Comparison of ENCODE assay signal across 14 cellular contexts in genomic region chr5:160792281-160792680, GRCh38. TPM values are rescaled to one million over a fixed set of nuclear protein-coding genes. Genes with fewer than 3 reads are reported as not detected.
DNase-seq lines count a peak whose midpoint lies in the region; ATAC-seq and TF ChIP-seq lines count a peak whose summit lies in the region.
"Had no signal": no experiment of that assay in that cellular context is flagged by ENCODE, and none has a peak within 500 bp of the region (broad histone marks: within the 10 kb centered on the region; RNA-seq: fewer than 3 reads in every experiment).

No MANE protein-coding gene starts in this region.

- H2AFZ ChIP-seq in PC-3 (ENCODE audit: low read length): no peak overlapping the region

- POLR2A ChIA-PET in PC-3 (lab: Charles Lee; ENCODE audit: unreplicated experiment): no interaction called here

- H3K27ac ChIP-seq in PC-3 (ENCODE audit: low read length) (no peak overlapping the region), upper lobe of right lung (no peak overlapping the region), brain microvascular endothelial cell (no peak overlapping the region), tibial artery (no peak overlapping the region)

- ATAC-seq in PC-3 (no peak), upper lobe of right lung (peak; percentile 63)

- H3K27me3 ChIP-seq in PC-3 (ENCODE audit: low read length) (no peaks in the 10 kb centered on the region), upper lobe of right lung (no peaks in the 10 kb centered on the region), brain microvascular endothelial cell (replicated peaks) (no peaks in the 10 kb centered on the region), tibial artery (no peaks in the 10 kb centered on the region)
- H3K27me3 ChIP-seq: BLaER1 treated with 17β-estradiol and CSF1 and Interleukin-3, amounts not matched to agents 10 nM and 100 nM had no signal

- in situ Hi-C loops in brain microvascular endothelial cell (cut with HindIII; ENCODE audit: low pct_ligation_motif_present, low sequenced_read_pairs): no loop called here

- no peak for TF ChIP-seq CTCF in PC-3 (conservative IDR thresholded peaks at IDR 0.05; ENCODE audit: low read depth, low read length)
- no peak for TF ChIP-seq CTCF in upper lobe of right lung (IDR thresholded peaks at IDR 0.05)
- TF ChIP-seq CTCF in brain microvascular endothelial cell (IDR thresholded peaks at IDR 0.05; ENCODE audit: low read depth, low read length, missing control alignments): no peak
- no peak for TF ChIP-seq CTCF in tibial artery (IDR thresholded peaks at IDR 0.05)

- BruUV-seq in PC-3 (replicated peaks; lab: Mats Ljungman, UMichigan): no TSS peak

- no peaks in the 10 kb centered on the region for H3F3A ChIP-seq in PC-3 (ENCODE audit: low read length, unreplicated experiment)

- DNase-seq in NCI-H2029 (lab: John Stamatoyannopoulos, UW) (peak; percentile 30), NCI-H2029 treated with DMSO at 0.1 percent for 48 hours (lab: John Stamatoyannopoulos, UW) (no peak), PC-3 (peak; percentile 5), kidney tubule cell (ENCODE audit: low spot score) (peak; percentile 77), upper lobe of right lung (no peak), brain microvascular endothelial cell (no peak), tibial artery (no peak), DMS114 treated with DMSO at 0.1 percent for 48 hours (lab: John Stamatoyannopoulos, UW; ENCODE audit: unreplicated experiment) (no peak)
- DNase-seq: 8988T, IMR-90, NCI-H1930, NCI-H510A treated with DMSO at 0.1 percent for 48 hours had no signal

- intact Hi-C loops in PC-3 (cut with micrococcal nuclease) (no loop called here), upper lobe of right lung (cut with DNase I) (no loop called here), tibial artery (cut with DNase I; ENCODE audit: low total_unique reads) (no loop called here)

- no peaks in the 10 kb centered on the region for H3K9me3 ChIP-seq in PC-3 (ENCODE audit: low read length)
- H3K9me3 ChIP-seq in upper lobe of right lung: no peaks in the 10 kb centered on the region
- no peaks in the 10 kb centered on the region for H3K9me3 ChIP-seq in tibial artery
- H3K9me3 ChIP-seq: HAP-1 had no signal

- H3K4me1 ChIP-seq in PC-3 (ENCODE audit: insufficient read depth, low read length) (no peaks in the 10 kb centered on the region), upper lobe of right lung (no peaks in the 10 kb centered on the region), tibial artery (no peaks in the 10 kb centered on the region)
- H3K4me1 ChIP-seq: HAP-1 had no signal

- no peaks in the 10 kb centered on the region for H3K79me2 ChIP-seq in PC-3 (ENCODE audit: low read length)

- H3K9ac ChIP-seq in PC-3 (ENCODE audit: low read length): no peak overlapping the region
- H3K9ac ChIP-seq: BLaER1 treated with 17β-estradiol and CSF1 and Interleukin-3, amounts not matched to agents 10 nM and 100 nM had no signal

- H3K9me2 ChIP-seq in PC-3 (replicated peaks; ENCODE audit: low read length): no peaks in the 10 kb centered on the region

- H3K4me2 ChIP-seq in PC-3 (ENCODE audit: low read length): no peak overlapping the region
- H3K4me2 ChIP-seq: BLaER1 treated with 17β-estradiol and CSF1 and Interleukin-3, amounts not matched to agents 10 nM and 100 nM had no signal

- H3K4me3 ChIP-seq in PC-3 (ENCODE audit: low read length) (no peak overlapping the region), upper lobe of right lung (no peak overlapping the region), brain microvascular endothelial cell (ENCODE audit: low read depth, low read length) (no peak overlapping the region), tibial artery (no peak overlapping the region)
- H3K4me3 ChIP-seq: BLaER1 treated with 17β-estradiol and CSF1 and Interleukin-3, amounts not matched to agents 10 nM and 100 nM; HAP-1 had no signal

- no peaks in the 10 kb centered on the region for H3K36me3 ChIP-seq in PC-3 (ENCODE audit: low read depth, low read length)
- H3K36me3 ChIP-seq in upper lobe of right lung: no peaks in the 10 kb centered on the region
- H3K36me3 ChIP-seq in brain microvascular endothelial cell (replicated peaks): no peaks in the 10 kb centered on the region
- no peaks in the 10 kb centered on the region for H3K36me3 ChIP-seq in tibial artery
- H3K36me3 ChIP-seq: BLaER1 treated with 17β-estradiol and CSF1 and Interleukin-3, amounts not matched to agents 10 nM and 100 nM; HAP-1 had no signal

- CTCF ChIA-PET in PC-3 (lab: Charles Lee): no interaction called here

- no peaks in the 10 kb centered on the region for H4K20me1 ChIP-seq in PC-3 (ENCODE audit: low read length)
- H4K20me1 ChIP-seq: BLaER1 treated with 17β-estradiol and CSF1 and Interleukin-3, amounts not matched to agents 10 nM and 100 nM had no signal

RNA-seq across cellular contexts. Expression of gene ATP10B, which starts 59.7 kb away (rescaled TPM):
- total RNA-seq in PC-3 (2014; rRNA removed): not detected in 2 replicates
- not detected for total RNA-seq in upper lobe of right lung
- total RNA-seq: IMR-90 had no signal

Comparison
In these comparisons a context has a peak if more than half of its experiments do, and no peak if none do; other contexts are left out.
1. DNase-seq: peak in NCI-H2029 (single experiment), PC-3 (single experiment) and kidney tubule cell (single experiment); none in NCI-H2029 treated with DMSO at 0.1 percent for 48 hours (single experiment), upper lobe of right lung (single experiment), brain microvascular endothelial cell (single experiment), tibial artery (0 of 2) and DMS114 treated with DMSO at 0.1 percent for 48 hours (single experiment).